ENCODE assay signal across 1 cellular context in the genomic region with DNA sequence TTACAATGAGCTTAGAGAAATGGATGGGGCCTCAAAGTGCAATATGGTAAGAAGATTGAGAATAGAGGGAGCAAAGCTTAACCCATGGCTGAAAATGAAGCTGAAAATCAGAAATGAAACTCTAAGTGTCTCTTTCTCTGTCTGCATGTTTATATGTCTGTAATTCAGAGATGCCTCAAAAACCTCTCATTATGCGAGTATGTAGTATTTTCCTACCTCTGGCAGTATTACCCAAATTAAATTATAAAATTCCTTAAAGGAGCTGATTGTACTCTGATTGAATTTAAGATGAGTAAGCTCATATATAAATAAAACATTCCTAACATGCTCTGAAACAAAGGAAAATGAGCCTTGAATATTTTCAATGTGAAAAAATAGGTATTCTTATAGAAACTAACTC.
TF ChIP-seq lines count a peak whose summit lies in the region.

No MANE protein-coding gene starts in this region.

TF ChIP-seq in IMR-90, 13 proteins besides CTCF, POLR2A, EP300 and RAD21:
- no peak for TF ChIP-seq RCOR1 (IDR thresholded peaks at IDR 0.05; ENCODE audit: insufficient replicate concordance, low read length)
- TF ChIP-seq MAZ (IDR thresholded peaks at IDR 0.05; ENCODE audit: borderline replicate concordance, low read depth, low read length): no peak
- no peak for TF ChIP-seq SMC3 (IDR thresholded peaks at IDR 0.05; ENCODE audit: low read depth, low read length)
- TF ChIP-seq BHLHE40 (IDR thresholded peaks at IDR 0.05; ENCODE audit: low read depth, low read length): no peak
- TF ChIP-seq CEBPB (IDR thresholded peaks at IDR 0.05; ENCODE audit: low read depth, low read length): no peak
- no peak for TF ChIP-seq NFE2L2 (IDR thresholded peaks at IDR 0.05; ENCODE audit: low read depth, low read length)
- TF ChIP-seq MXI1 (IDR thresholded peaks at IDR 0.05; ENCODE audit: borderline replicate concordance, low read depth, low read length): no peak
- no peak for TF ChIP-seq FOS (IDR thresholded peaks at IDR 0.05; ENCODE audit: low read depth, low read length)
- TF ChIP-seq, protein P1, sequence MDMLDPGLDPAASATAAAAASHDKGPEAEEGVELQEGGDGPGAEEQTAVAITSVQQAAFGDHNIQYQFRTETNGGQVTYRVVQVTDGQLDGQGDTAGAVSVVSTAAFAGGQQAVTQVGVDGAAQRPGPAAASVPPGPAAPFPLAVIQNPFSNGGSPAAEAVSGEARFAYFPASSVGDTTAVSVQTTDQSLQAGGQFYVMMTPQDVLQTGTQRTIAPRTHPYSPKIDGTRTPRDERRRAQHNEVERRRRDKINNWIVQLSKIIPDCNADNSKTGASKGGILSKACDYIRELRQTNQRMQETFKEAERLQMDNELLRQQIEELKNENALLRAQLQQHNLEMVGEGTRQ (IDR thresholded peaks at IDR 0.05; ENCODE audit: low read depth, low read length): no peak
- TF ChIP-seq, protein P2, sequence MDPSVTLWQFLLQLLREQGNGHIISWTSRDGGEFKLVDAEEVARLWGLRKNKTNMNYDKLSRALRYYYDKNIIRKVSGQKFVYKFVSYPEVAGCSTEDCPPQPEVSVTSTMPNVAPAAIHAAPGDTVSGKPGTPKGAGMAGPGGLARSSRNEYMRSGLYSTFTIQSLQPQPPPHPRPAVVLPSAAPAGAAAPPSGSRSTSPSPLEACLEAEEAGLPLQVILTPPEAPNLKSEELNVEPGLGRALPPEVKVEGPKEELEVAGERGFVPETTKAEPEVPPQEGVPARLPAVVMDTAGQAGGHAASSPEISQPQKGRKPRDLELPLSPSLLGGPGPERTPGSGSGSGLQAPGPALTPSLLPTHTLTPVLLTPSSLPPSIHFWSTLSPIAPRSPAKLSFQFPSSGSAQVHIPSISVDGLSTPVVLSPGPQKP (IDR thresholded peaks at IDR 0.05; ENCODE audit: borderline replicate concordance, low read depth, low read length): no peak
- TF ChIP-seq RFX5 (IDR thresholded peaks at IDR 0.05; ENCODE audit: low read depth, low read length): no peak
- no peak for TF ChIP-seq CHD1 (IDR thresholded peaks at IDR 0.05; ENCODE audit: low read depth, low read length)
